ENCODE assay signal across 23 cellular contexts in the genomic region with DNA sequence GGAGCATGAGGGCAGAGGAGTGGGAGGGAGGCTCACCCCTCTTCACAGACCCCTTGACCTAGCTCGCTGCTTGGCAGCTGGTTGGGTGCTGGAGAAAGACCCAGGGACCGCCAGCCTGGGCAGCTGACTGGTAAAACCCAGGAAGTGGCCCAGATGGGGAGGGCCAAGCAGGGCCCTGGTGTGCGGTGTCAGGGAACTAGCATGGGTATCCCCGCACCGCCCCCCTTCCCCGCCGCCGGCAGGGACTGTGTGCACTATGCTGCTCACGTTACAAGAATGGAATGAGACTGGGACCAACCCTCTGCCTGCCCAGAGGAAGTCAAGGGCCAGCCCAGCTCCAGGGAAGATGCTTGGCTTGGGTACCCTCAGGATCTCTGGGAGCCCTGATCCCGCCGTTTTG.
A peak's percentile ranks its signal among the peaks of the same experiment; 100 is the strongest.
DNase-seq lines count a peak whose midpoint lies in the region; ATAC-seq, FAIRE-seq and TF ChIP-seq lines count a peak whose summit lies in the region.
"Had no signal": no experiment of that assay in that cellular context is flagged by ENCODE, and none has a peak within 500 bp of the region (broad histone marks: within the 10 kb centered on the region; RNA-seq: fewer than 3 reads in every experiment).

No MANE protein-coding gene starts in this region.

- FAIRE-seq in urothelium cell line (lab: Jason Lieb, UNC): no peak
- FAIRE-seq: GM12891 had no signal

- H3K27ac Mint-ChIP-seq in WTC11: no peak overlapping the region
- H3K27ac Mint-ChIP-seq: activated CD4-positive, alpha-beta T cell treated with anti-CD3 and anti-CD28 coated beads, Interleukin-2, amount 10 ng/mL, durations not matched to agents 24 days and 14 days; activated naive CD4-positive, alpha-beta T cell treated with anti-CD3 and anti-CD28 coated beads for 36 hours had no signal

- in situ Hi-C loops in G401 (cut with HindIII; ENCODE audit: low sequenced_read_pairs): no loop called here

- no peak for TF ChIP-seq CTCF in WTC11 (IDR thresholded peaks at IDR 0.05)

- no peak overlapping the region for H3K4me3 Mint-ChIP-seq in WTC11
- H3K4me3 Mint-ChIP-seq: activated CD4-positive, alpha-beta T cell treated with anti-CD3 and anti-CD28 coated beads, Interleukin-2, amount 10 ng/mL, durations not matched to agents 24 days and 14 days; activated naive CD4-positive, alpha-beta T cell treated with anti-CD3 and anti-CD28 coated beads for 36 hours; activated T-cell treated with anti-CD3 and anti-CD28 coated beads, Interleukin-2, amount 50 U/mL, for 4 hours had no signal

- peaks cover 2% of the 10 kb centered on the region for H3K4me1 Mint-ChIP-seq in WTC11
- H3K4me1 Mint-ChIP-seq: activated CD4-positive, alpha-beta T cell treated with anti-CD3 and anti-CD28 coated beads, Interleukin-2, amount 10 ng/mL, durations not matched to agents 24 days and 14 days had no signal

- peaks cover 5% of the 10 kb centered on the region; the same call in 1 of the 2 replicates for H3K36me3 Mint-ChIP-seq in WTC11

- CTCF ChIA-PET in WTC11 (lab: Charles Lee): interaction anchor here (0.6 to 2.0 kb wide), 3 partner anchors 48 to 313 kb away, joined by 3 to 9 read pairs (median 5); no protein-coding TSS in a partner anchor

- ATAC-seq in WTC11: peak; percentile 79
- ATAC-seq: activated T-cell treated with anti-CD3 and anti-CD28 coated beads, Interleukin-2, amount 50 U/mL, for 4 hours had no signal

- H3K27me3 Mint-ChIP-seq in WTC11 (ENCODE audit: low read depth): no peaks in the 10 kb centered on the region

- POLR2A ChIA-PET in WTC11 (lab: Charles Lee): no interaction called here

- peak; percentile 12 for DNase-seq in NCI-H510A treated with DMSO at 0.1 percent for 48 hours (lab: John Stamatoyannopoulos, UW)
- DNase-seq in NCI-H510A (lab: John Stamatoyannopoulos, UW): no peak
- DNase-seq in WTC11 (ENCODE audit: low spot score): peak; percentile 30
- peak; percentile 92 for DNase-seq in left kidney (ENCODE audit: low read depth, low spot score)
- peak; percentile 43 for DNase-seq in urothelium cell line (ENCODE audit: low spot score)
- no peak for DNase-seq in SW480 (ENCODE audit: low spot score)
- no peak for DNase-seq in G401 (ENCODE audit: low spot score)
- DNase-seq in NCI-H1694 treated with DMSO at 0.1 percent for 48 hours (lab: John Stamatoyannopoulos, UW): no peak
- DNase-seq: activated CD4-positive, alpha-beta T cell treated with anti-CD3 and anti-CD28 coated beads, Interleukin-2, amount 10 ng/mL, durations not matched to agents 24 days and 14 days; activated naive CD4-positive, alpha-beta T cell treated with anti-CD3 and anti-CD28 coated beads for 36 hours; activated T-cell treated with anti-CD3 and anti-CD28 coated beads, Interleukin-2, amount 50 U/mL, for 4 hours; BE2C; dermis blood vessel endothelial cell; DMS53; KBM-7; kidney glomerular epithelial cell; mammary epithelial cell; MM.1S; NCI-H2171; NCI-H748 treated with DMSO at 0.1 percent for 48 hours; nucleus accumbens; upper lobe of left lung had no signal

- peaks cover 12% of the 10 kb centered on the region for H3K9me3 Mint-ChIP-seq in WTC11
- H3K9me3 Mint-ChIP-seq: activated CD4-positive, alpha-beta T cell treated with anti-CD3 and anti-CD28 coated beads, Interleukin-2, amount 10 ng/mL, durations not matched to agents 24 days and 14 days; activated naive CD4-positive, alpha-beta T cell treated with anti-CD3 and anti-CD28 coated beads for 36 hours; activated T-cell treated with anti-CD3 and anti-CD28 coated beads, Interleukin-2, amount 50 U/mL, for 4 hours had no signal

TF ChIP-seq in WTC11, 78 proteins besides CTCF, POLR2A, EP300 and RAD21:
- no peak for TF ChIP-seq TP53 (CRISPR knock-in tag; IDR thresholded peaks at IDR 0.05)
- TF ChIP-seq FOXP1 (CRISPR knock-in tag; IDR thresholded peaks at IDR 0.05; ENCODE audit: borderline replicate concordance): no peak
- no peak for TF ChIP-seq RELA (CRISPR knock-in tag; IDR thresholded peaks at IDR 0.05; ENCODE audit: borderline replicate concordance)
- TF ChIP-seq, protein P1, sequence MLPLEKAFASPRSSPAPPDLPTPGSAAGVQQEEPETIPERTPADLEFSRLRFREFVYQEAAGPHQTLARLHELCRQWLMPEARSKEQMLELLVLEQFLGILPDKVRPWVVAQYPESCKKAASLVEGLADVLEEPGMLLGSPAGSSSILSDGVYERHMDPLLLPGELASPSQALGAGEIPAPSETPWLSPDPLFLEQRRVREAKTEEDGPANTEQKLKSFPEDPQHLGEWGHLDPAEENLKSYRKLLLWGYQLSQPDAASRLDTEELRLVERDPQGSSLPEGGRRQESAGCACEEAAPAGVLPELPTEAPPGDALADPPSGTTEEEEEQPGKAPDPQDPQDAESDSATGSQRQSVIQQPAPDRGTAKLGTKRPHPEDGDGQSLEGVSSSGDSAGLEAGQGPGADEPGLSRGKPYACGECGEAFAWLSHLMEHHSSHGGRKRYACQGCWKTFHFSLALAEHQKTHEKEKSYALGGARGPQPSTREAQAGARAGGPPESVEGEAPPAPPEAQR (CRISPR knock-in tag; IDR thresholded peaks at IDR 0.05): no peak
- no peak for TF ChIP-seq MXD4 (CRISPR knock-in tag; IDR thresholded peaks at IDR 0.05; ENCODE audit: borderline replicate concordance)
- TF ChIP-seq, protein P2, sequence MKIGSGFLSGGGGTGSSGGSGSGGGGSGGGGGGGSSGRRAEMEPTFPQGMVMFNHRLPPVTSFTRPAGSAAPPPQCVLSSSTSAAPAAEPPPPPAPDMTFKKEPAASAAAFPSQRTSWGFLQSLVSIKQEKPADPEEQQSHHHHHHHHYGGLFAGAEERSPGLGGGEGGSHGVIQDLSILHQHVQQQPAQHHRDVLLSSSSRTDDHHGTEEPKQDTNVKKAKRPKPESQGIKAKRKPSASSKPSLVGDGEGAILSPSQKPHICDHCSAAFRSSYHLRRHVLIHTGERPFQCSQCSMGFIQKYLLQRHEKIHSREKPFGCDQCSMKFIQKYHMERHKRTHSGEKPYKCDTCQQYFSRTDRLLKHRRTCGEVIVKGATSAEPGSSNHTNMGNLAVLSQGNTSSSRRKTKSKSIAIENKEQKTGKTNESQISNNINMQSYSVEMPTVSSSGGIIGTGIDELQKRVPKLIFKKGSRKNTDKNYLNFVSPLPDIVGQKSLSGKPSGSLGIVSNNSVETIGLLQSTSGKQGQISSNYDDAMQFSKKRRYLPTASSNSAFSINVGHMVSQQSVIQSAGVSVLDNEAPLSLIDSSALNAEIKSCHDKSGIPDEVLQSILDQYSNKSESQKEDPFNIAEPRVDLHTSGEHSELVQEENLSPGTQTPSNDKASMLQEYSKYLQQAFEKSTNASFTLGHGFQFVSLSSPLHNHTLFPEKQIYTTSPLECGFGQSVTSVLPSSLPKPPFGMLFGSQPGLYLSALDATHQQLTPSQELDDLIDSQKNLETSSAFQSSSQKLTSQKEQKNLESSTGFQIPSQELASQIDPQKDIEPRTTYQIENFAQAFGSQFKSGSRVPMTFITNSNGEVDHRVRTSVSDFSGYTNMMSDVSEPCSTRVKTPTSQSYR (CRISPR knock-in tag; IDR thresholded peaks at IDR 0.05): no peak
- TF ChIP-seq, protein P3, sequence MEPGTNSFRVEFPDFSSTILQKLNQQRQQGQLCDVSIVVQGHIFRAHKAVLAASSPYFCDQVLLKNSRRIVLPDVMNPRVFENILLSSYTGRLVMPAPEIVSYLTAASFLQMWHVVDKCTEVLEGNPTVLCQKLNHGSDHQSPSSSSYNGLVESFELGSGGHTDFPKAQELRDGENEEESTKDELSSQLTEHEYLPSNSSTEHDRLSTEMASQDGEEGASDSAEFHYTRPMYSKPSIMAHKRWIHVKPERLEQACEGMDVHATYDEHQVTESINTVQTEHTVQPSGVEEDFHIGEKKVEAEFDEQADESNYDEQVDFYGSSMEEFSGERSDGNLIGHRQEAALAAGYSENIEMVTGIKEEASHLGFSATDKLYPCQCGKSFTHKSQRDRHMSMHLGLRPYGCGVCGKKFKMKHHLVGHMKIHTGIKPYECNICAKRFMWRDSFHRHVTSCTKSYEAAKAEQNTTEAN (CRISPR knock-in tag; IDR thresholded peaks at IDR 0.05): no peak
- no peak for TF ChIP-seq GRHL2 (CRISPR knock-in tag; IDR thresholded peaks at IDR 0.05; ENCODE audit: insufficient replicate concordance, severe bottlenecking)
- no peak for TF ChIP-seq ETV6 (CRISPR knock-in tag; IDR thresholded peaks at IDR 0.05)
- no peak for TF ChIP-seq ATF1 (CRISPR knock-in tag; IDR thresholded peaks at IDR 0.05)
- TF ChIP-seq, protein P4, sequence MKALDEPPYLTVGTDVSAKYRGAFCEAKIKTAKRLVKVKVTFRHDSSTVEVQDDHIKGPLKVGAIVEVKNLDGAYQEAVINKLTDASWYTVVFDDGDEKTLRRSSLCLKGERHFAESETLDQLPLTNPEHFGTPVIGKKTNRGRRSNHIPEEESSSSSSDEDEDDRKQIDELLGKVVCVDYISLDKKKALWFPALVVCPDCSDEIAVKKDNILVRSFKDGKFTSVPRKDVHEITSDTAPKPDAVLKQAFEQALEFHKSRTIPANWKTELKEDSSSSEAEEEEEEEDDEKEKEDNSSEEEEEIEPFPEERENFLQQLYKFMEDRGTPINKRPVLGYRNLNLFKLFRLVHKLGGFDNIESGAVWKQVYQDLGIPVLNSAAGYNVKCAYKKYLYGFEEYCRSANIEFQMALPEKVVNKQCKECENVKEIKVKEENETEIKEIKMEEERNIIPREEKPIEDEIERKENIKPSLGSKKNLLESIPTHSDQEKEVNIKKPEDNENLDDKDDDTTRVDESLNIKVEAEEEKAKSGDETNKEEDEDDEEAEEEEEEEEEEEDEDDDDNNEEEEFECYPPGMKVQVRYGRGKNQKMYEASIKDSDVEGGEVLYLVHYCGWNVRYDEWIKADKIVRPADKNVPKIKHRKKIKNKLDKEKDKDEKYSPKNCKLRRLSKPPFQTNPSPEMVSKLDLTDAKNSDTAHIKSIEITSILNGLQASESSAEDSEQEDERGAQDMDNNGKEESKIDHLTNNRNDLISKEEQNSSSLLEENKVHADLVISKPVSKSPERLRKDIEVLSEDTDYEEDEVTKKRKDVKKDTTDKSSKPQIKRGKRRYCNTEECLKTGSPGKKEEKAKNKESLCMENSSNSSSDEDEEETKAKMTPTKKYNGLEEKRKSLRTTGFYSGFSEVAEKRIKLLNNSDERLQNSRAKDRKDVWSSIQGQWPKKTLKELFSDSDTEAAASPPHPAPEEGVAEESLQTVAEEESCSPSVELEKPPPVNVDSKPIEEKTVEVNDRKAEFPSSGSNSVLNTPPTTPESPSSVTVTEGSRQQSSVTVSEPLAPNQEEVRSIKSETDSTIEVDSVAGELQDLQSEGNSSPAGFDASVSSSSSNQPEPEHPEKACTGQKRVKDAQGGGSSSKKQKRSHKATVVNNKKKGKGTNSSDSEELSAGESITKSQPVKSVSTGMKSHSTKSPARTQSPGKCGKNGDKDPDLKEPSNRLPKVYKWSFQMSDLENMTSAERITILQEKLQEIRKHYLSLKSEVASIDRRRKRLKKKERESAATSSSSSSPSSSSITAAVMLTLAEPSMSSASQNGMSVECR (CRISPR knock-in tag; IDR thresholded peaks at IDR 0.05; ENCODE audit: borderline replicate concordance): no peak

Comparison
In these comparisons a context has a peak if more than half of its experiments do, and no peak if none do; other contexts are left out.
1. DNase-seq: peak in NCI-H510A treated with DMSO at 0.1 percent for 48 hours (single experiment), WTC11 (single experiment), left kidney (single experiment) and urothelium cell line (single experiment); none in NCI-H510A (single experiment), SW480 (single experiment), G401 (single experiment) and NCI-H1694 treated with DMSO at 0.1 percent for 48 hours (single experiment).